Comparison of ENCODE assay signal across 24 cellular contexts in genomic region chr9:126624453-126624872, GRCh38. TPM values are rescaled to one million over a fixed set of nuclear protein-coding genes. Genes with fewer than 3 reads are reported as not detected.
"Had no signal": no experiment of that assay in that cellular context is flagged by ENCODE, and none has a peak within 500 bp of the region (broad histone marks: within the 10 kb centered on the region; RNA-seq: fewer than 3 reads in every experiment).

No MANE protein-coding gene starts in this region.

- H3K4me3 ChIP-seq: body of pancreas, dorsolateral prefrontal cortex, left ventricle myocardium inferior, thyroid gland had no signal

- H3K27ac ChIP-seq: body of pancreas, dorsolateral prefrontal cortex, left ventricle myocardium inferior, thyroid gland had no signal

- H3K36me3 ChIP-seq: left ventricle myocardium inferior, thyroid gland had no signal

- H3K9me3 Mint-ChIP-seq: activated CD4-positive, alpha-beta T cell treated with anti-CD3 and anti-CD28 coated beads, Interleukin-2, amount 10 ng/mL, durations not matched to agents 24 days and 14 days; activated CD8-positive, alpha-beta T cell treated with anti-CD3 and anti-CD28 coated beads for 36 hours; activated T-helper 17 cell treated with anti-CD3 and anti-CD28 coated beads, Interleukin-2, amount 50 U/mL, for 72 hours had no signal

- H3K4me1 Mint-ChIP-seq: activated T-helper 17 cell treated with anti-CD3 and anti-CD28 coated beads, Interleukin-2, amount 50 U/mL, for 72 hours had no signal

- H3K4me3 Mint-ChIP-seq: activated CD4-positive, alpha-beta T cell treated with anti-CD3 and anti-CD28 coated beads, Interleukin-2, amount 10 ng/mL, durations not matched to agents 24 days and 14 days had no signal

- DNase-seq: activated CD4-positive, alpha-beta T cell treated with anti-CD3 and anti-CD28 coated beads, Interleukin-2, amount 10 ng/mL, durations not matched to agents 24 days and 14 days; activated CD8-positive, alpha-beta T cell treated with anti-CD3 and anti-CD28 coated beads for 36 hours; activated naive CD4-positive, alpha-beta T cell treated with Interleukin-2 at 50 U/mL for 16 hours; activated T-cell treated with anti-CD3 and anti-CD28 coated beads, Interleukin-2, amount 50 U/mL, for 1 hour; body of pancreas; caudate nucleus; dorsolateral prefrontal cortex; erythroblast; foreskin melanocyte; glutamatergic neuron; hippocampal formation; left ventricle myocardium inferior; mammary epithelial cell; occipital lobe; stimulated activated CD4-positive, alpha-beta T cell treated with anti-CD3 and anti-CD28 coated beads, Interleukin-12 subunit alpha, Interleukin-12 subunit beta, amount 100 ng/mL, for 4 hours; stimulated activated CD4-positive, alpha-beta T cell treated with anti-CD3 and anti-CD28 coated beads, Interleukin-1b, Interleukin-23, amount 100 ng/mL, for 48 hours; stimulated activated CD8-positive, alpha-beta memory T cell treated with anti-CD3 and anti-CD28 coated beads, Interleukin-4, amount 100 ng/mL, for 48 hours; stimulated activated naive CD4-positive, alpha-beta T cell treated with Interleukin-2 at 50 U/mL for 16 hours; thyroid gland had no signal

- H3K27ac Mint-ChIP-seq: activated CD4-positive, alpha-beta T cell treated with anti-CD3 and anti-CD28 coated beads, Interleukin-2, amount 10 ng/mL, durations not matched to agents 24 days and 14 days; activated CD8-positive, alpha-beta T cell treated with anti-CD3 and anti-CD28 coated beads for 36 hours; activated T-helper 17 cell treated with anti-CD3 and anti-CD28 coated beads, Interleukin-2, amount 50 U/mL, for 72 hours had no signal

- H3K9me3 ChIP-seq: body of pancreas, left ventricle myocardium inferior, thyroid gland had no signal

- FAIRE-seq: endometrium, urothelium cell line had no signal

- ATAC-seq: activated T-helper 17 cell treated with anti-CD3 and anti-CD28 coated beads, Interleukin-2, amount 50 U/mL, for 72 hours; body of pancreas had no signal

RNA-seq across cellular contexts. Expression of gene LMX1B, which starts 10.7 kb away (rescaled TPM):
- total RNA-seq: activated CD4-positive, alpha-beta T cell treated with anti-CD3 and anti-CD28 coated beads, Interleukin-2, amount 10 ng/mL, durations not matched to agents 24 days and 14 days; activated CD8-positive, alpha-beta T cell treated with anti-CD3 and anti-CD28 coated beads for 36 hours; activated T-helper 17 cell treated with anti-CD3 and anti-CD28 coated beads, Interleukin-2, amount 50 U/mL, for 72 hours; myocyte; occipital lobe; T-helper 2 cell treated with Interferon-gamma antibody and Interleukin-4, amounts not matched to agents 100 ng/mL and 5 ng/mL, for 36 hours had no signal
